16 cellular contexts compared by ENCODE assay signal in the genomic region with DNA sequence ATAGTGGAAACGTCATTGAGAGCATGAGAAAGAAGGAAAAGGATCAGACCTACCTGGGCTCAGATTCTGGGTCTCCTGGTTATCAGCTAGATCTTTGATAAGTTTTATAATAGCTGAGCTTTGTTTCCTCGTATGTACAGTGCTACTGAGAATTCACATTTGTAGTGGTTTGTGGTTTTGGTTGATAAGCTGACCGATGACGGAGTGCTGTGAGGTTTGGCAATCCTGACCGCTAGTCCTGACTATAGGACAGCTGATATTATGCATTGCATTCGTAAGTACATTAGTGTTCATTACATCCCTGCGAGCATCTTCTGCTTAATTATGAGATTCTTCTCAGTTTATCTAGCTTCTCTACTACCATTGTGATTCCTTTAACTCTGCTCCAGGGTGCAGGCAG.
A peak's percentile ranks its signal among the peaks of the same experiment; 100 is the strongest.
DNase-seq lines count a peak whose midpoint lies in the region; ATAC-seq and TF ChIP-seq lines count a peak whose summit lies in the region.
"Had no signal": no experiment of that assay in that cellular context is flagged by ENCODE, and none has a peak within 500 bp of the region (broad histone marks: within the 10 kb centered on the region; RNA-seq: fewer than 3 reads in every experiment).

No MANE protein-coding gene starts in this region.

- H3K27me3 Mint-ChIP-seq in Caco-2 (ENCODE audit: insufficient read depth, unreplicated experiment) = peaks cover 5% of the 10 kb centered on the region
- H3K27me3 Mint-ChIP-seq: effector memory CD8-positive, alpha-beta T cell; memory B cell; progenitor cell of endocrine pancreas had no signal

- intact Hi-C loops in left lung (cut with DNase I) (no loop called here), Caco-2 (cut with micrococcal nuclease; ENCODE audit: unreplicated experiment) (no loop called here)

- POLR2A ChIA-PET in Caco-2 (lab: Charles Lee) = no interaction called here

- no peaks in the 10 kb centered on the region for H3K9me3 ChIP-seq in SJCRH30 (replicated peaks)
- no peaks in the 10 kb centered on the region for H3K9me3 ChIP-seq in left lung
- H3K9me3 ChIP-seq in Caco-2 = no peaks in the 10 kb centered on the region
- H3K9me3 ChIP-seq: thoracic aorta had no signal

- BruUV-seq in Caco-2 (replicated peaks; lab: Mats Ljungman, UMichigan) = no TSS peak

- ATAC-seq in GM18511 (IDR thresholded peaks at IDR 0.05; ENCODE audit: unreplicated experiment) (peak; percentile 72), HG02973 (IDR thresholded peaks at IDR 0.05; ENCODE audit: unreplicated experiment) (peak; percentile 43), left lung (peak; percentile 21), HG02970 (IDR thresholded peaks at IDR 0.05; ENCODE audit: low FRiP score, unreplicated experiment) (no peak)
- ATAC-seq: effector memory CD8-positive, alpha-beta T cell had no signal

- no peak for TF ChIP-seq CTCF in left lung (IDR thresholded peaks at IDR 0.05)
- no peak for TF ChIP-seq CTCF in Caco-2 (IDR thresholded peaks at IDR 0.05; ENCODE audit: insufficient read depth in 1 of 2, low read depth in 1 of 2, low read length in 1 of 2, severe bottlenecking in 1 of 2, unreplicated experiment in 1 of 2)

- no peaks in the 10 kb centered on the region for H3K36me3 ChIP-seq in SJCRH30
- no peaks in the 10 kb centered on the region for H3K36me3 ChIP-seq in left lung
- H3K36me3 ChIP-seq in Caco-2 (ENCODE audit: control insufficient read depth, insufficient read depth, low read length) = no peaks in the 10 kb centered on the region
- H3K36me3 ChIP-seq: thoracic aorta had no signal

- H3K4me1 Mint-ChIP-seq in Caco-2 (ENCODE audit: low read depth, unreplicated experiment) = no peaks in the 10 kb centered on the region
- H3K4me1 Mint-ChIP-seq: memory B cell had no signal

- H3K4me1 ChIP-seq in SJCRH30 = no peaks in the 10 kb centered on the region; the same call in 1 of the 2 replicates
- no peaks in the 10 kb centered on the region for H3K4me1 ChIP-seq in left lung
- H3K4me1 ChIP-seq in Caco-2 = no peaks in the 10 kb centered on the region

- DNase-seq in SJCRH30 (peak; percentile 37 to 53), left lung (no peak), Caco-2 (no peak), NCI-H2081 (lab: John Stamatoyannopoulos, UW) (no peak), NCI-H2227 (lab: John Stamatoyannopoulos, UW; ENCODE audit: unreplicated experiment) (no peak)
- DNase-seq: amygdala; effector memory CD8-positive, alpha-beta T cell; hypothalamus; NCI-H69; stimulated activated CD4-positive, alpha-beta T cell treated with anti-CD3 and anti-CD28 coated beads, Interleukin-4, amount 100 ng/mL, for 4 hours had no signal

- no peaks in the 10 kb centered on the region for H3K36me3 Mint-ChIP-seq in Caco-2 (ENCODE audit: insufficient read depth, unreplicated experiment)
- H3K36me3 Mint-ChIP-seq: memory B cell had no signal

- no peak overlapping the region for H3K4me3 Mint-ChIP-seq in Caco-2 (ENCODE audit: unreplicated experiment)
- H3K4me3 Mint-ChIP-seq: effector memory CD8-positive, alpha-beta T cell; memory B cell had no signal

- no peaks in the 10 kb centered on the region for H3K9me3 Mint-ChIP-seq in Caco-2 (ENCODE audit: unreplicated experiment)

- H3K27me3 ChIP-seq in SJCRH30 (no peaks in the 10 kb centered on the region), left lung (no peaks in the 10 kb centered on the region), Caco-2 (replicated peaks; ENCODE audit: control insufficient read depth, insufficient read depth, low read length) (no peaks in the 10 kb centered on the region)

- H3K27ac Mint-ChIP-seq in Caco-2 (ENCODE audit: unreplicated experiment) = no peak overlapping the region
- H3K27ac Mint-ChIP-seq: effector memory CD8-positive, alpha-beta T cell; memory B cell; progenitor cell of endocrine pancreas had no signal

- CTCF ChIA-PET in Caco-2 (lab: Charles Lee) = no interaction called here

- H3K27ac ChIP-seq in SJCRH30 (no peak overlapping the region), left lung (no peak overlapping the region)
- H3K27ac ChIP-seq: thoracic aorta had no signal

- H3K4me3 ChIP-seq in SJCRH30 (no peak overlapping the region), left lung (no peak overlapping the region), Caco-2 (ENCODE audit: low read depth, low read length) (no peak overlapping the region)
- H3K4me3 ChIP-seq: thoracic aorta had no signal

Comparison
In these comparisons a context has a peak if more than half of its experiments do, and no peak if none do; other contexts are left out.
1. DNase-seq: peak in SJCRH30 (2 of 2); none in left lung (0 of 2), Caco-2 (0 of 2), NCI-H2081 (0 of 2) and NCI-H2227 (single experiment).